ENCODE assay signal across 9 cellular contexts in the genomic region with DNA sequence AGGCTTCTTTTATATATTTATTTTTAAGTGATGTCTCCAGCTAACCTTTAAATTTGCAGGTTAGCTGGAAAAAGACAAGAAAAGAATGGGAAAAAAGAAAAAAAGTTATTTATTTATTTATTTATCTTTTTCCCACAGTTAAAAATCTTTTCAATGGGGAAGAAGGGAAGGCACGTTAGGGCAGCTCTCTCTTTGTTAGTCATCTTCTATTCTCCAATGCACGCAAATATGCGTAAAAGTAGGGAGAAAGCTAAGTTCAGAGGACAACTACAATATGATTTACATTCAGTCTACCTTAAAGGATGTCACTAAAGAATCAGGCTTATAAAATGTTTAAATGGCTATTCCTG. TPM values are rescaled to one million over a fixed set of nuclear protein-coding genes. Genes with fewer than 3 reads are reported as not detected.
DNase-seq lines count a peak whose midpoint lies in the region; ATAC-seq and TF ChIP-seq lines count a peak whose summit lies in the region.
"Had no signal": no experiment of that assay in that cellular context is flagged by ENCODE, and none has a peak within 500 bp of the region (broad histone marks: within the 10 kb centered on the region; RNA-seq: fewer than 3 reads in every experiment).

No MANE protein-coding gene starts in this region.

- no peak for TF ChIP-seq RAD21 in neural cell (conservative IDR thresholded peaks at IDR 0.05)

- intact Hi-C loops in PC-3 (cut with micrococcal nuclease) = no loop called here

- TF ChIP-seq EP300 in neural cell (conservative IDR thresholded peaks at IDR 0.05; ENCODE audit: poor library complexity, severe bottlenecking) = no peak

- no peak for TF ChIP-seq CTCF in AG04449 (IDR thresholded peaks at IDR 0.05; ENCODE audit: insufficient read depth, low read length, missing control alignments)
- TF ChIP-seq CTCF in PC-3 (conservative IDR thresholded peaks at IDR 0.05; ENCODE audit: low read depth, low read length) = no peak
- TF ChIP-seq CTCF in neural cell (IDR thresholded peaks at IDR 0.05; ENCODE audit: poor library complexity, severe bottlenecking) = no peak

- POLR2A ChIA-PET in AG04449 (lab: Yijun Ruan, JAX) = interaction anchor here (0.6 to 0.7 kb wide), 3 partner anchors 8 to 31 kb away, joined by 3 to 4 read pairs (median 4); no protein-coding TSS in a partner anchor
- POLR2A ChIA-PET in PC-3 (lab: Charles Lee; ENCODE audit: unreplicated experiment) = no interaction called here

- ATAC-seq in PC-3 (no peak), HG03108 (IDR thresholded peaks at IDR 0.05; ENCODE audit: unreplicated experiment) (no peak)

- H3K27me3 ChIP-seq in PC-3 (ENCODE audit: low read length) = peaks cover 59% of the 10 kb centered on the region
- no peaks in the 10 kb centered on the region for H3K27me3 ChIP-seq in endocrine pancreas (ENCODE audit: control insufficient read depth, insufficient read depth, low read length)
- H3K27me3 ChIP-seq in neural cell (ENCODE audit: insufficient read depth, low read depth, low read length) = no peaks in the 10 kb centered on the region

- H3F3A ChIP-seq in PC-3 (ENCODE audit: low read length, unreplicated experiment) = no peaks in the 10 kb centered on the region
- H3F3A ChIP-seq in neural cell (ENCODE audit: insufficient read depth, low read length, poor library complexity, severe bottlenecking) = peaks cover 20% of the 10 kb centered on the region

- H3K9ac ChIP-seq in PC-3 (ENCODE audit: low read length) (no peak overlapping the region), endocrine pancreas (ENCODE audit: control insufficient read depth, insufficient read depth, low read length) (no peak overlapping the region), neural cell (ENCODE audit: low read length) (peak overlapping the region; percentile 94)

- H3K4me1 ChIP-seq in PC-3 (ENCODE audit: insufficient read depth, low read length) = no peaks in the 10 kb centered on the region
- H3K4me1 ChIP-seq in endocrine pancreas (ENCODE audit: control insufficient read depth, insufficient read depth, low read length) = no peaks in the 10 kb centered on the region

- peak overlapping the region; percentile 73; the same call in 1 of the 2 replicates for H3K4me2 ChIP-seq in PC-3 (ENCODE audit: low read length)
- peak overlapping the region; percentile 80 for H3K4me2 ChIP-seq in neural cell (ENCODE audit: low read length)

- H3K36me3 ChIP-seq in PC-3 (ENCODE audit: low read depth, low read length) = no peaks in the 10 kb centered on the region
- no peaks in the 10 kb centered on the region for H3K36me3 ChIP-seq in endocrine pancreas (ENCODE audit: control insufficient read depth, insufficient read depth, low read length)
- H3K36me3 ChIP-seq in neural cell (ENCODE audit: insufficient read depth, low read length) = no peaks in the 10 kb centered on the region

- H3K27ac ChIP-seq in PC-3 (ENCODE audit: low read length) (no peak overlapping the region), neural cell (ENCODE audit: low read length) (peak overlapping the region; percentile 95)

- H2AFZ ChIP-seq in PC-3 (ENCODE audit: low read length) = 0 out of 2 replicates have a peak overlapping the region, but pooled peaks have one; percentile 30
- peak overlapping the region; percentile 43 for H2AFZ ChIP-seq in neural cell (ENCODE audit: low read depth, low read length)

- no peaks in the 10 kb centered on the region for H4K20me1 ChIP-seq in PC-3 (ENCODE audit: low read length)
- H4K20me1 ChIP-seq in neural cell (ENCODE audit: insufficient read depth) = no peaks in the 10 kb centered on the region

- no TSS peak for BruUV-seq in PC-3 (replicated peaks; lab: Mats Ljungman, UMichigan)

- no peaks in the 10 kb centered on the region for H3K9me3 ChIP-seq in PC-3 (ENCODE audit: low read length)
- no peaks in the 10 kb centered on the region for H3K9me3 ChIP-seq in endocrine pancreas (ENCODE audit: control insufficient read depth, low read length)
- no peaks in the 10 kb centered on the region for H3K9me3 ChIP-seq in neural cell (ENCODE audit: low read length)

- peak overlapping the region; percentile 64 for H3K4me3 ChIP-seq in AG04449 (ENCODE audit: low read depth, low read length)
- H3K4me3 ChIP-seq in PC-3 (ENCODE audit: low read length) = no peak overlapping the region; the same call in 1 of the 2 replicates
- H3K4me3 ChIP-seq in endocrine pancreas (ENCODE audit: control insufficient read depth, insufficient read depth, low read length) = peak overlapping the region; percentile 26
- H3K4me3 ChIP-seq in neural cell (ENCODE audit: low read length) = peak overlapping the region; percentile 70

- H3K79me2 ChIP-seq in PC-3 (ENCODE audit: low read length) (no peaks in the 10 kb centered on the region), neural cell (replicated peaks; ENCODE audit: insufficient read depth, low read length) (peaks cover 35% of the 10 kb centered on the region)

- no peak for DNase-seq in AG04449 (ENCODE audit: low read depth, low spot score)
- no peak for DNase-seq in PC-3
- no peak for DNase-seq in mesenteric fat pad (ENCODE audit: low spot score)
- DNase-seq in NCI-H1930 (lab: John Stamatoyannopoulos, UW) = no peak
- DNase-seq in GOT3 (lab: John Stamatoyannopoulos, UW) = no peak
- DNase-seq: activated T-cell treated with anti-CD3 and anti-CD28 coated beads for 4 hours had no signal

- H3K9me2 ChIP-seq in PC-3 (replicated peaks; ENCODE audit: low read length) (no peaks in the 10 kb centered on the region), neural cell (ENCODE audit: insufficient read depth, low read length) (no peaks in the 10 kb centered on the region)

- CTCF ChIA-PET in AG04449 (lab: Yijun Ruan, JAX) = interaction anchor here (1.0 kb wide), 1 partner anchor 11 kb away, joined by 4 read pairs; no protein-coding TSS in a partner anchor
- CTCF ChIA-PET in PC-3 (lab: Charles Lee) = no interaction called here

TF ChIP-seq in neural cell, 6 proteins besides CTCF, POLR2A, EP300 and RAD21:
- TF ChIP-seq SMC3 (conservative IDR thresholded peaks at IDR 0.05; ENCODE audit: poor library complexity) = no peak
- TF ChIP-seq EZH2 (IDR thresholded peaks at IDR 0.05; ENCODE audit: borderline replicate concordance, insufficient read depth, low read length, poor library complexity, severe bottlenecking) = no peak
- TF ChIP-seq, protein P1, sequence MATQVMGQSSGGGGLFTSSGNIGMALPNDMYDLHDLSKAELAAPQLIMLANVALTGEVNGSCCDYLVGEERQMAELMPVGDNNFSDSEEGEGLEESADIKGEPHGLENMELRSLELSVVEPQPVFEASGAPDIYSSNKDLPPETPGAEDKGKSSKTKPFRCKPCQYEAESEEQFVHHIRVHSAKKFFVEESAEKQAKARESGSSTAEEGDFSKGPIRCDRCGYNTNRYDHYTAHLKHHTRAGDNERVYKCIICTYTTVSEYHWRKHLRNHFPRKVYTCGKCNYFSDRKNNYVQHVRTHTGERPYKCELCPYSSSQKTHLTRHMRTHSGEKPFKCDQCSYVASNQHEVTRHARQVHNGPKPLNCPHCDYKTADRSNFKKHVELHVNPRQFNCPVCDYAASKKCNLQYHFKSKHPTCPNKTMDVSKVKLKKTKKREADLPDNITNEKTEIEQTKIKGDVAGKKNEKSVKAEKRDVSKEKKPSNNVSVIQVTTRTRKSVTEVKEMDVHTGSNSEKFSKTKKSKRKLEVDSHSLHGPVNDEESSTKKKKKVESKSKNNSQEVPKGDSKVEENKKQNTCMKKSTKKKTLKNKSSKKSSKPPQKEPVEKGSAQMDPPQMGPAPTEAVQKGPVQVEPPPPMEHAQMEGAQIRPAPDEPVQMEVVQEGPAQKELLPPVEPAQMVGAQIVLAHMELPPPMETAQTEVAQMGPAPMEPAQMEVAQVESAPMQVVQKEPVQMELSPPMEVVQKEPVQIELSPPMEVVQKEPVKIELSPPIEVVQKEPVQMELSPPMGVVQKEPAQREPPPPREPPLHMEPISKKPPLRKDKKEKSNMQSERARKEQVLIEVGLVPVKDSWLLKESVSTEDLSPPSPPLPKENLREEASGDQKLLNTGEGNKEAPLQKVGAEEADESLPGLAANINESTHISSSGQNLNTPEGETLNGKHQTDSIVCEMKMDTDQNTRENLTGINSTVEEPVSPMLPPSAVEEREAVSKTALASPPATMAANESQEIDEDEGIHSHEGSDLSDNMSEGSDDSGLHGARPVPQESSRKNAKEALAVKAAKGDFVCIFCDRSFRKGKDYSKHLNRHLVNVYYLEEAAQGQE (IDR thresholded peaks at IDR 0.05; ENCODE audit: borderline replicate concordance) = no peak
- no peak for TF ChIP-seq MXI1 (conservative IDR thresholded peaks at IDR 0.05; ENCODE audit: poor library complexity, severe bottlenecking)
- no peak for TF ChIP-seq POLR2AphosphoS5 (IDR thresholded peaks at IDR 0.05)
- no peak for TF ChIP-seq TAF1 (IDR thresholded peaks at IDR 0.05; ENCODE audit: low read depth)

RNA-seq across cellular contexts. Expression of a gene that starts 0.3 kb away (rescaled TPM):
- total RNA-seq in PC-3 (2014; rRNA removed) = not detected in 2 replicates
- 85.5 and 89.4 TPM in 2 replicates for polyA plus RNA-seq in neural cell
- 137 and 176 TPM in 2 replicates for polyA minus RNA-seq in neural cell
- 1.1 TPM for total RNA-seq in mesenteric fat pad

RNA-seq across cellular contexts. Expression of a gene that starts 31.5 kb away (rescaled TPM):
- total RNA-seq in PC-3 (2014; rRNA removed) (28.9 and 29.4 TPM in 2 replicates), mesenteric fat pad (31.9 TPM)
- polyA plus RNA-seq in neural cell = 57.4 and 62.8 TPM in 2 replicates
- polyA minus RNA-seq in neural cell = 19.5 and 25.2 TPM in 2 replicates
